17 cellular contexts compared by ENCODE assay signal in genomic region chr1:79660127-79660526, GRCh38.
DNase-seq lines count a peak whose midpoint lies in the region; ATAC-seq and TF ChIP-seq lines count a peak whose summit lies in the region.
"Had no signal": no experiment of that assay in that cellular context is flagged by ENCODE, and none has a peak within 500 bp of the region (broad histone marks: within the 10 kb centered on the region; RNA-seq: fewer than 3 reads in every experiment).

No MANE protein-coding gene starts in this region.

- no peak overlapping the region for H3K4ac ChIP-seq in IMR-90 (ENCODE audit: low read depth, low read length)

- H4K91ac ChIP-seq in IMR-90 (ENCODE audit: insufficient read depth, low read depth, low read length), result no peak overlapping the region

- no peak overlapping the region for H3K4me3 Mint-ChIP-seq in memory B cell
- H3K4me3 Mint-ChIP-seq in immature natural killer cell, result no peak overlapping the region
- H3K4me3 Mint-ChIP-seq: CD14-positive monocyte, HFFc6 had no signal

- H3K27ac ChIP-seq in IMR-90 (ENCODE audit: insufficient read depth, low read length), result no peak overlapping the region
- H3K27ac ChIP-seq: HL-60 had no signal

- no peak overlapping the region for H4K8ac ChIP-seq in IMR-90 (ENCODE audit: low read depth in 2 of 2, low read length in 2 of 2)

- no peak for TF ChIP-seq POLR2A in IMR-90 (IDR thresholded peaks at IDR 0.05; ENCODE audit: low read depth, low read length)

- no peak overlapping the region for H2BK20ac ChIP-seq in IMR-90 (ENCODE audit: low read depth, low read length)

- no peak overlapping the region for H3K14ac ChIP-seq in IMR-90 (replicated peaks; ENCODE audit: low read depth, low read length)

- no peak overlapping the region for H4K5ac ChIP-seq in IMR-90 (ENCODE audit: low read depth, low read length)

- no peaks in the 10 kb centered on the region for H3K4me1 ChIP-seq in IMR-90 (ENCODE audit: control insufficient read depth, insufficient read depth, low read length)

- no peaks in the 10 kb centered on the region for H3K36me3 Mint-ChIP-seq in memory B cell
- H3K36me3 Mint-ChIP-seq in immature natural killer cell, result no peaks in the 10 kb centered on the region
- H3K36me3 Mint-ChIP-seq: CD14-positive monocyte had no signal

- ATAC-seq in GM18867 (IDR thresholded peaks at IDR 0.05; ENCODE audit: unreplicated experiment) (peak; percentile 43), HG02938 (IDR thresholded peaks at IDR 0.05; ENCODE audit: unreplicated experiment) (peak; percentile 79), IMR-90 (ENCODE audit: low read depth) (no peak), memory B cell (ENCODE audit: low read depth) (peak; percentile 66), GM18511 (IDR thresholded peaks at IDR 0.05; ENCODE audit: unreplicated experiment) (no peak)

- in situ Hi-C loops in IMR-90 (cut with MboI; ENCODE audit: low sequenced_read_pairs), result no loop called here

- no peak overlapping the region for H2AFZ ChIP-seq in IMR-90 (replicated peaks; ENCODE audit: low read length, poor library complexity)

- H3K4me2 ChIP-seq in IMR-90 (ENCODE audit: low read depth, low read length), result no peak overlapping the region

- H3K27ac Mint-ChIP-seq in memory B cell, result no peak overlapping the region
- no peak overlapping the region for H3K27ac Mint-ChIP-seq in immature natural killer cell
- H3K27ac Mint-ChIP-seq: CD14-positive monocyte, HFFc6 had no signal

- H3K9me3 ChIP-seq in IMR-90 (ENCODE audit: control insufficient read depth, insufficient read depth, low read length), result no peaks in the 10 kb centered on the region

- H3K56ac ChIP-seq in IMR-90 (ENCODE audit: extremely low read depth, insufficient read depth, low read length), result no peak overlapping the region

- H2BK15ac ChIP-seq in IMR-90 (ENCODE audit: low read depth, low read length), result no peak overlapping the region

- no peak overlapping the region for H3K23ac ChIP-seq in IMR-90 (ENCODE audit: low read depth, low read length)

- no peaks in the 10 kb centered on the region for H3K27me3 Mint-ChIP-seq in memory B cell
- peaks cover 0 to 2% (median 0%) of the 10 kb centered on the region in 3 donors for H3K27me3 Mint-ChIP-seq in immature natural killer cell (ENCODE audit: low read depth in 3 of 3)

- no peak overlapping the region for H2BK5ac ChIP-seq in IMR-90 (ENCODE audit: low read depth, low read length, poor library complexity, severe bottlenecking)

- CTCF ChIA-PET in IMR-90 (lab: Yijun Ruan, JAX), result no interaction called here

- no peaks in the 10 kb centered on the region for H3K79me1 ChIP-seq in IMR-90 (ENCODE audit: low read depth in 1 of 2, low read length in 2 of 2)

- TF ChIP-seq RAD21 in IMR-90 (IDR thresholded peaks at IDR 0.05; ENCODE audit: low read length), result no peak

- H3K4me1 Mint-ChIP-seq in memory B cell (peaks cover 2% of the 10 kb centered on the region), immature natural killer cell (no peaks in the 10 kb centered on the region)
- H3K4me1 Mint-ChIP-seq: CD14-positive monocyte had no signal

- no peak for TF ChIP-seq CTCF in IMR-90 (conservative IDR thresholded peaks at IDR 0.05; ENCODE audit: low read depth, low read length)

- BruUV-seq in IMR-90 (replicated peaks; lab: Mats Ljungman, UMichigan), result no TSS peak

- no peak overlapping the region for H2AK9ac ChIP-seq in IMR-90 (replicated peaks; ENCODE audit: low read depth, low read length, poor library complexity)

- intact Hi-C loops in IMR-90 (cut with micrococcal nuclease), result no loop called here

- dilution Hi-C loops in IMR-90 (cut with HindIII; ENCODE audit: low sequenced_read_pairs, unreplicated experiment), result no loop called here

- no CpG with 5 or more reads among the region's 2 CpGs for WGBS in IMR-90 (ENCODE audit: extremely low coverage in 2 of 2, insufficient read length in 1 of 2), 2 experiments

- H4K20me1 ChIP-seq in IMR-90 (ENCODE audit: insufficient read depth, low read length), result no peaks in the 10 kb centered on the region

- no peak overlapping the region for H3K9ac ChIP-seq in IMR-90 (ENCODE audit: low read depth, low read length)

- no peaks in the 10 kb centered on the region for H3K36me3 ChIP-seq in IMR-90 (ENCODE audit: control insufficient read depth, insufficient read depth, low read length)

- no peaks in the 10 kb centered on the region for H3K9me1 ChIP-seq in IMR-90 (ENCODE audit: insufficient read depth, low read length)

- no peaks in the 10 kb centered on the region for H3K27me3 ChIP-seq in IMR-90 (ENCODE audit: control insufficient read depth, insufficient read depth, low read length)

- no peak overlapping the region for H3K4me3 ChIP-seq in IMR-90 (ENCODE audit: insufficient read depth, low read depth, low read length)

- no peak overlapping the region for H3K18ac ChIP-seq in IMR-90 (ENCODE audit: low read depth, low read length)

- POLR2A ChIA-PET in IMR-90 (lab: Charles Lee; ENCODE audit: unreplicated experiment), result no interaction called here

- H2BK120ac ChIP-seq in IMR-90 (ENCODE audit: low read depth, low read length), result no peak overlapping the region

- DNase-seq in IMR-90 (no peak), memory B cell (ENCODE audit: low spot score in 2 of 2) (no peak), DMS153 treated with DMSO at 0.1 percent for 48 hours (lab: John Stamatoyannopoulos, UW; ENCODE audit: unreplicated experiment) (no peak), immature natural killer cell (no peak)
- DNase-seq: DND-41, HFFc6, Kasumi-1, MM.1S, NCI-H1105, NCI-H2081, OCI-M1, Right ventricle myocardium superior had no signal

- H2AK5ac ChIP-seq in IMR-90 (ENCODE audit: low read depth, low read length), result no peak overlapping the region

- H3K9me3 Mint-ChIP-seq in memory B cell (no peaks in the 10 kb centered on the region), immature natural killer cell (peaks cover 8 to 41% (median 17%) of the 10 kb centered on the region in 6 donors)
- H3K9me3 Mint-ChIP-seq: HFFc6 had no signal

TF ChIP-seq in IMR-90, 13 proteins besides CTCF, POLR2A, EP300 and RAD21:
- no peak for TF ChIP-seq FOS (IDR thresholded peaks at IDR 0.05; ENCODE audit: low read depth, low read length)
- peak; percentile 77 for TF ChIP-seq MAFK (IDR thresholded peaks at IDR 0.05; ENCODE audit: low read depth, low read length)

Comparison
In these comparisons a context has a peak if more than half of its experiments do, and no peak if none do; other contexts are left out.
1. ATAC-seq: peak in GM18867 (single experiment), HG02938 (single experiment) and memory B cell (single experiment); none in IMR-90 (single experiment) and GM18511 (single experiment).